In genomic region chrX:138711399-138712347, GRCh38 we compare ENCODE assay signal across 9 cellular contexts. TPM values are rescaled to one million over a fixed set of nuclear protein-coding genes. Genes with fewer than 3 reads are reported as not detected.
DNase-seq lines count a peak whose midpoint lies in the region; ATAC-seq and TF ChIP-seq lines count a peak whose summit lies in the region.
"Had no signal": no experiment of that assay in that cellular context is flagged by ENCODE, and none has a peak within 500 bp of the region (broad histone marks: within the 10 kb centered on the region; RNA-seq: fewer than 3 reads in every experiment).

FGF13 (minus strand) TSS chrX:138711717; CDS start chrX:138711003, 714 bp downstream.

- peaks cover 2% of the 10 kb centered on the region for H3K9me3 Mint-ChIP-seq in nephron
- no peaks in the 10 kb centered on the region for H3K9me3 Mint-ChIP-seq in CD4-positive, alpha-beta T cell
- peaks cover 4% of the 10 kb centered on the region for H3K9me3 Mint-ChIP-seq in Calu3 (ENCODE audit: low read depth, unreplicated experiment)
- H3K9me3 Mint-ChIP-seq: stimulated activated naive CD8-positive, alpha-beta T cell treated with anti-CD3 and anti-CD28 coated beads, Interleukin-15, Interleukin-2, amounts not matched to agents 100 ng/mL and 50 ng/mL, for 24 hours had no signal

- ATAC-seq in GM18520 (IDR thresholded peaks at IDR 0.05; ENCODE audit: unreplicated experiment), result no peak
- no peak for ATAC-seq in CD4-positive, alpha-beta T cell (ENCODE audit: poor library complexity)

- CTCF ChIA-PET in CD4-positive, alpha-beta T cell (lab: Charles Lee), result no interaction called here
- CTCF ChIA-PET in Calu3 (lab: Charles Lee), result interaction anchor here (0.7 kb wide), 1 partner anchor 34 kb away, joined by 12 read pairs; no protein-coding TSS in a partner anchor

- H3K27me3 Mint-ChIP-seq in nephron (ENCODE audit: low read depth), result peaks cover 12% of the 10 kb centered on the region
- peaks cover 52% of the 10 kb centered on the region for H3K27me3 Mint-ChIP-seq in CD4-positive, alpha-beta T cell
- H3K27me3 Mint-ChIP-seq in Calu3 (ENCODE audit: unreplicated experiment), result peaks cover 12% of the 10 kb centered on the region

- DNase-seq in D341Med (ENCODE audit: low spot score) (peak; percentile 33), NAMALWA (ENCODE audit: low spot score) (peak; percentile 0), epithelial cell of proximal tubule (ENCODE audit: low read depth) (no peak), Calu3 (no peak), NCI-H510A (lab: John Stamatoyannopoulos, UW) (no peak)
- DNase-seq in CD4-positive, alpha-beta T cell, result no peak

- intact Hi-C loops in CD4-positive, alpha-beta T cell (cut with DNase I, micrococcal nuclease), result no loop called here
- intact Hi-C loops in Calu3 (cut with micrococcal nuclease; ENCODE audit: unreplicated experiment), result no loop called here

- H3K27ac Mint-ChIP-seq in nephron (peak within 1 kb of the TSS; percentile 54 to 69 (median 56)), Calu3 (ENCODE audit: unreplicated experiment) (no peak within 1 kb of the TSS)
- no peak within 1 kb of the TSS for H3K27ac Mint-ChIP-seq in CD4-positive, alpha-beta T cell
- H3K27ac Mint-ChIP-seq: stimulated activated naive CD8-positive, alpha-beta T cell treated with anti-CD3 and anti-CD28 coated beads, Interleukin-15, Interleukin-2, amounts not matched to agents 100 ng/mL and 50 ng/mL, for 24 hours had no signal

- H3K27me3 ChIP-seq in CD4-positive, alpha-beta T cell (ENCODE audit: control insufficient read depth, insufficient read depth, low read length), result peaks cover 14% of the 10 kb centered on the region

- H3K9me3 ChIP-seq in CD4-positive, alpha-beta T cell (ENCODE audit: control insufficient read depth, low read length), result no peaks in the 10 kb centered on the region

- H3K36me3 Mint-ChIP-seq in nephron (ENCODE audit: low read depth) (no peaks in the 10 kb centered on the region), Calu3 (ENCODE audit: insufficient read depth, unreplicated experiment) (no peaks in the 10 kb centered on the region)
- H3K36me3 Mint-ChIP-seq in CD4-positive, alpha-beta T cell (ENCODE audit: low read depth), result no peaks in the 10 kb centered on the region

- POLR2A ChIA-PET in CD4-positive, alpha-beta T cell (lab: Charles Lee), result no interaction called here

- H3K27ac ChIP-seq in CD4-positive, alpha-beta T cell (ENCODE audit: low read depth, low read length), result no peak within 1 kb of the TSS

- peak within 1 kb of the TSS; percentile 41 for H3K4me3 ChIP-seq in epithelial cell of proximal tubule (ENCODE audit: low read depth, low read length)

- H3K4me1 Mint-ChIP-seq in nephron (peaks cover 24% of the 10 kb centered on the region), Calu3 (ENCODE audit: low read depth, unreplicated experiment) (no peaks in the 10 kb centered on the region)
- no peaks in the 10 kb centered on the region for H3K4me1 Mint-ChIP-seq in CD4-positive, alpha-beta T cell (ENCODE audit: low read depth)

- BruUV-seq in Calu3 (replicated peaks; lab: Mats Ljungman, UMichigan), result no TSS peak

- H3K4me3 Mint-ChIP-seq in nephron (peak within 1 kb of the TSS; percentile 85 to 91 (median 86)), Calu3 (ENCODE audit: low read depth, unreplicated experiment) (no peak within 1 kb of the TSS)
- H3K4me3 Mint-ChIP-seq in CD4-positive, alpha-beta T cell, result no peak within 1 kb of the TSS
- H3K4me3 Mint-ChIP-seq: stimulated activated naive CD8-positive, alpha-beta T cell treated with anti-CD3 and anti-CD28 coated beads, Interleukin-15, Interleukin-2, amounts not matched to agents 100 ng/mL and 50 ng/mL, for 24 hours had no signal

- TF ChIP-seq CTCF in epithelial cell of proximal tubule (conservative IDR thresholded peaks at IDR 0.05; ENCODE audit: low read depth, low read length) (peak; percentile 41), nephron (IDR thresholded peaks at IDR 0.05; ENCODE audit: unreplicated experiment in 3 of 3) (peak; percentile 38 to 49 (median 42)), Calu3 (IDR thresholded peaks at IDR 0.05; ENCODE audit: unreplicated experiment) (no peak)
- TF ChIP-seq CTCF in CD4-positive, alpha-beta T cell (IDR thresholded peaks at IDR 0.05), result no peak

RNA-seq across cellular contexts. Expression of gene FGF13, which starts in this region (rescaled TPM):
- total RNA-seq in epithelial cell of proximal tubule (2.5 and 4.2 TPM in 2 replicates), Calu3 (2022) (not detected in 2 replicates)
- total RNA-seq in CD4-positive, alpha-beta T cell, result not detected

Comparison
In these comparisons a context has a peak if more than half of its experiments do, and no peak if none do; other contexts are left out.
1. DNase-seq: peak in D341Med (single experiment) and NAMALWA (single experiment); none in epithelial cell of proximal tubule (single experiment), CD4-positive, alpha-beta T cell (0 of 10), Calu3 (single experiment) and NCI-H510A (single experiment).
2. CTCF ChIP-seq: peak in epithelial cell of proximal tubule (single experiment) and nephron (3 of 3); none in CD4-positive, alpha-beta T cell (single experiment) and Calu3 (single experiment).
3. H3K27ac Mint-ChIP-seq: peak in nephron (3 of 3); none in CD4-positive, alpha-beta T cell (single experiment) and Calu3 (single experiment).
4. H3K4me3 Mint-ChIP-seq: peak in nephron (3 of 3); none in CD4-positive, alpha-beta T cell (single experiment) and Calu3 (single experiment).